ENCODE assay signal across 1 cellular context in genomic region chr17:1455748-1456599, GRCh38.
A peak's percentile ranks its signal among the peaks of the same experiment; 100 is the strongest.
TF ChIP-seq lines count a peak whose summit lies in the region.

Gene CRK (minus strand): TSS chr17:1456232. CDS start chr17:1456117, 115 bp downstream.

TF ChIP-seq in HepG2, 621 proteins besides CTCF, POLR2A, EP300 and RAD21 (continued from another document and continues in another):
- TF ChIP-seq ZNF687 (CRISPR knock-in tag; IDR thresholded peaks at IDR 0.05) (peak; percentile 54; the same call in 1 of the 2 replicates), SKIL (CRISPR knock-in tag; IDR thresholded peaks at IDR 0.05; ENCODE audit: borderline replicate concordance) (no peak), ZNF142 (CRISPR knock-in tag; IDR thresholded peaks at IDR 0.05) (no peak), KAT8 (CRISPR knock-in tag; IDR thresholded peaks at IDR 0.05) (peak; percentile 63; the same call in 1 of the 2 replicates), ZNF33A (CRISPR knock-in tag; IDR thresholded peaks at IDR 0.05; ENCODE audit: borderline replicate concordance) (no peak), E2F2 (CRISPR knock-in tag; IDR thresholded peaks at IDR 0.05; ENCODE audit: borderline replicate concordance) (no peak), ZNF781 (CRISPR knock-in tag; IDR thresholded peaks at IDR 0.05; ENCODE audit: borderline replicate concordance, not compliant biosample characterization) (no peak), RNF219 (CRISPR knock-in tag; IDR thresholded peaks at IDR 0.05) (no peak), FOXM1 (CRISPR knock-in tag; IDR thresholded peaks at IDR 0.05) (no peak), ZNF44 (CRISPR knock-in tag; IDR thresholded peaks at IDR 0.05) (no peak), ETV5 (CRISPR knock-in tag; IDR thresholded peaks at IDR 0.05; ENCODE audit: borderline replicate concordance) (peak; percentile 85), ZNF18 (CRISPR knock-in tag; IDR thresholded peaks at IDR 0.05; ENCODE audit: insufficient replicate concordance) (peak; percentile 28), XRCC5 (optimal IDR thresholded peaks at IDR 0.05; ENCODE audit: low read length) (no peak), HNF1B (CRISPR knock-in tag; IDR thresholded peaks at IDR 0.05) (peak; percentile 68), SOX6 (IDR thresholded peaks at IDR 0.05) (no peak), SOX6 (CRISPR knock-in tag; IDR thresholded peaks at IDR 0.05) (no peak), ZKSCAN5 (CRISPR knock-in tag; IDR thresholded peaks at IDR 0.05) (no peak), STAT5B (CRISPR knock-in tag; IDR thresholded peaks at IDR 0.05) (no peak), ZNF777 (CRISPR knock-in tag; IDR thresholded peaks at IDR 0.05) (no peak), ZGPAT (CRISPR knock-in tag; IDR thresholded peaks at IDR 0.05) (no peak; the same call in 1 of the 2 replicates), ATM (IDR thresholded peaks at IDR 0.05; ENCODE audit: borderline replicate concordance) (no peak), ZNF564 (CRISPR knock-in tag; IDR thresholded peaks at IDR 0.05) (0 out of 2 replicates have a peak, but pooled peaks have one; percentile 17), ZNF337 (CRISPR knock-in tag; IDR thresholded peaks at IDR 0.05; ENCODE audit: borderline replicate concordance, low read depth) (no peak), NR2F6 (IDR thresholded peaks at IDR 0.05) (no peak), NR2F6 (CRISPR knock-in tag; IDR thresholded peaks at IDR 0.05) (peak; percentile 7; the same call in 1 of the 2 replicates), MAFK (conservative IDR thresholded peaks at IDR 0.05 in 1 of 2, IDR thresholded peaks at IDR 0.05 in 1 of 2; ENCODE audit: low read length in 2 of 2) (no peak), THAP8 (CRISPR knock-in tag; IDR thresholded peaks at IDR 0.05; ENCODE audit: borderline replicate concordance) (no peak), RELA (CRISPR knock-in tag; IDR thresholded peaks at IDR 0.05) (no peak), HDAC2 (CRISPR knock-in tag; IDR thresholded peaks at IDR 0.05) (no peak; the same call in 1 of the 2 replicates), ZBTB26 (CRISPR knock-in tag; IDR thresholded peaks at IDR 0.05; ENCODE audit: borderline replicate concordance) (no peak; the same call in 1 of the 2 replicates), ZFP36 (IDR thresholded peaks at IDR 0.05; ENCODE audit: borderline replicate concordance, low read depth, low read length, partially characterized antibody) (peak; percentile 3), DRAP1 (CRISPR knock-in tag; IDR thresholded peaks at IDR 0.05) (peak; percentile 71), ZSCAN20 (CRISPR knock-in tag; IDR thresholded peaks at IDR 0.05; ENCODE audit: borderline replicate concordance) (no peak; the same call in 1 of the 2 replicates)
